19 cellular contexts compared by ENCODE assay signal in genomic region chr22:29139965-29140782, GRCh38.
DNase-seq lines count a peak whose midpoint lies in the region; ATAC-seq and TF ChIP-seq lines count a peak whose summit lies in the region.
"Had no signal": no experiment of that assay in that cellular context is flagged by ENCODE, and none has a peak within 500 bp of the region (broad histone marks: within the 10 kb centered on the region; RNA-seq: fewer than 3 reads in every experiment).

No MANE protein-coding gene starts in this region.

- H3K36me3 ChIP-seq in GM23248 (ENCODE audit: low read depth) (no peaks in the 10 kb centered on the region), smooth muscle cell (ENCODE audit: low read depth) (no peaks in the 10 kb centered on the region)
- H3K36me3 ChIP-seq: colonic mucosa, transverse colon had no signal

- no peak overlapping the region for H2AFZ ChIP-seq in GM23248
- H2AFZ ChIP-seq in smooth muscle cell (ENCODE audit: low read depth) = no peak overlapping the region

- peaks cover 6% of the 10 kb centered on the region for H3F3A ChIP-seq in GM23248 (ENCODE audit: insufficient read depth)
- H3F3A ChIP-seq in smooth muscle cell (ENCODE audit: low read depth) = no peaks in the 10 kb centered on the region

- no peak for TF ChIP-seq CTCF in choroid plexus epithelial cell (conservative IDR thresholded peaks at IDR 0.05; ENCODE audit: low read depth, low read length)
- TF ChIP-seq CTCF in smooth muscle cell (IDR thresholded peaks at IDR 0.05; ENCODE audit: borderline replicate concordance, insufficient read depth, poor library complexity, severe bottlenecking) = no peak

- no peaks in the 10 kb centered on the region for H3K79me2 ChIP-seq in GM23248 (ENCODE audit: insufficient read depth)
- H3K79me2 ChIP-seq in smooth muscle cell (ENCODE audit: low read depth) = no peaks in the 10 kb centered on the region

- H3K9ac ChIP-seq in GM23248 = no peak overlapping the region
- no peak overlapping the region for H3K9ac ChIP-seq in smooth muscle cell (ENCODE audit: low read depth)

- no peaks in the 10 kb centered on the region for H3K9me2 ChIP-seq in GM23248 (ENCODE audit: insufficient read depth)

- H3K9me3 ChIP-seq in GM23248 (ENCODE audit: low read depth) (no peaks in the 10 kb centered on the region), smooth muscle cell (replicated peaks; ENCODE audit: low read depth) (no peaks in the 10 kb centered on the region)
- H3K9me3 ChIP-seq: colonic mucosa, transverse colon had no signal

- WGBS in GM23248 (ENCODE audit: low coverage in 1 of 2, low lambda C conversion rate in 2 of 2, missing lambda C conversion rate in 2 of 2), 2 experiments = 55 to 59% methylated on average over 8 of the region's 8 CpGs
- 56% methylated on average over 8 of the region's 8 CpGs for WGBS in smooth muscle cell (ENCODE audit: low lambda C conversion rate)

- no peak overlapping the region for H3K4me3 ChIP-seq in GM23248
- no peak overlapping the region for H3K4me3 ChIP-seq in choroid plexus epithelial cell (ENCODE audit: low read depth, low read length)
- H3K4me3 ChIP-seq in smooth muscle cell = no peak overlapping the region
- H3K4me3 ChIP-seq: colonic mucosa, transverse colon had no signal

- in situ Hi-C loops in GM23248 (cut with MboI) = loop anchor here (25.0 kb wide), 1 partner anchor 278 kb away; no protein-coding TSS in a partner anchor

- DNase-seq in GM23248 (peak; percentile 75), choroid plexus epithelial cell (ENCODE audit: low read depth) (peak; percentile 81), left lobe of liver (ENCODE audit: low spot score) (no peak), smooth muscle cell (lab: John Stamatoyannopoulos, UW; ENCODE audit: unreplicated experiment) (no peak), D341Med (ENCODE audit: low spot score) (no peak)
- DNase-seq: activated CD4-positive, alpha-beta T cell treated with anti-CD3 and anti-CD28 coated beads for 1 hour; activated naive CD8-positive, alpha-beta T cell treated with anti-CD3 and anti-CD28 coated beads, Interleukin-2, amount 10 ng/mL, durations not matched to agents 7 days and 5 days; C1 segment of cervical spinal cord; colonic mucosa; hypothalamus; naive thymus-derived CD8-positive, alpha-beta T cell; NCI-H1092 treated with DMSO at 0.1 percent for 48 hours; NCI-H2171 treated with DMSO at 0.1 percent for 48 hours; SHP77; stimulated activated CD4-positive, alpha-beta T cell treated with anti-CD3 and anti-CD28 coated beads, Interleukin-4, amount 100 ng/mL, for 24 hours; transverse colon had no signal

- no peak overlapping the region for H3K27ac ChIP-seq in GM23248
- H3K27ac ChIP-seq in smooth muscle cell (ENCODE audit: low read depth) = no peak overlapping the region
- H3K27ac ChIP-seq: colonic mucosa, transverse colon had no signal

- H3K27me3 ChIP-seq in GM23248 (replicated peaks; ENCODE audit: insufficient read depth) (no peaks in the 10 kb centered on the region), smooth muscle cell (ENCODE audit: low read depth) (no peaks in the 10 kb centered on the region)
- H3K27me3 ChIP-seq: colonic mucosa, transverse colon had no signal

- H3K4me1 ChIP-seq in GM23248 (ENCODE audit: insufficient read depth) (no peaks in the 10 kb centered on the region), smooth muscle cell (ENCODE audit: low read depth) (no peaks in the 10 kb centered on the region)
- H3K4me1 ChIP-seq: colonic mucosa had no signal

- H4K20me1 ChIP-seq in GM23248 (ENCODE audit: insufficient read depth) (no peaks in the 10 kb centered on the region), smooth muscle cell (ENCODE audit: low read depth) (no peaks in the 10 kb centered on the region)

- H3K4me2 ChIP-seq in GM23248 (ENCODE audit: unreplicated experiment) = no peak overlapping the region
- peak overlapping the region; percentile 1 for H3K4me2 ChIP-seq in smooth muscle cell

- ATAC-seq in left lobe of liver = peak; percentile 58
- ATAC-seq in HG03095 (IDR thresholded peaks at IDR 0.05; ENCODE audit: unreplicated experiment) = no peak
- no peak for ATAC-seq in HG02588 (IDR thresholded peaks at IDR 0.05; ENCODE audit: unreplicated experiment)
- ATAC-seq: HCT116; naive thymus-derived CD8-positive, alpha-beta T cell had no signal

Comparison
In these comparisons a context has a peak if more than half of its experiments do, and no peak if none do; other contexts are left out.
1. DNase-seq: peak in GM23248 (single experiment) and choroid plexus epithelial cell (single experiment); none in left lobe of liver (single experiment), smooth muscle cell (single experiment) and D341Med (single experiment).